9 cellular contexts compared by ENCODE assay signal in the genomic region with DNA sequence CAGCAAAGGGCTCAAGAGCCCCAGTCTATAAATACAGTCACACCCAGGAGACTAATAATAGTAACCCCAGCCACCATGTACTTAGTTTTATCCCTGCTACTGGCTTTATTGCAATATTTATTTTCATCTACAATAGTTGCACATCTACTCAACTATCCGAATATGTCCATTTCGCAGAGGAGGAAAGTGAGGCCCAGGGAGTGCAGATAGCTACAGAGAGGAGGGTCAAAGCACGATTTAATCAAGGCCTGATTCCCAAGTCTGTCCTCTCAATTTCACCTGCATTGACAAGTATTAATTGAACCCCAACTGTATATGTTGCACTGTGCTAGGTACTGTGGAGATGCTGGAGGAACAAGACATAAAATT. TPM values are rescaled to one million over a fixed set of nuclear protein-coding genes. Genes with fewer than 3 reads are reported as not detected.
DNase-seq lines count a peak whose midpoint lies in the region; ATAC-seq and TF ChIP-seq lines count a peak whose summit lies in the region.
"Had no signal": no experiment of that assay in that cellular context is flagged by ENCODE, and none has a peak within 500 bp of the region (broad histone marks: within the 10 kb centered on the region; RNA-seq: fewer than 3 reads in every experiment).

No MANE protein-coding gene starts in this region.

- H2BK15ac ChIP-seq in mesendoderm (replicated peaks; ENCODE audit: low read depth), result no peak overlapping the region
- no peak overlapping the region for H2BK15ac ChIP-seq in neuronal stem cell (ENCODE audit: low read length)

- ATAC-seq in Right ventricle myocardium inferior, result no peak
- ATAC-seq in upper lobe of right lung, result no peak

- no peak overlapping the region for H2AK5ac ChIP-seq in mesendoderm (ENCODE audit: low read length)
- H2AK5ac ChIP-seq in neuronal stem cell (ENCODE audit: low read depth, low read length), result no peak overlapping the region

- H3K27ac ChIP-seq in cardiac muscle cell (peak overlapping the region; percentile 79), brain microvascular endothelial cell (peak overlapping the region; percentile 70), mesendoderm (ENCODE audit: low read depth, low read length) (no peak overlapping the region), upper lobe of right lung (peak overlapping the region; percentile 87), neuronal stem cell (replicated peaks; ENCODE audit: low read length) (no peak overlapping the region)

- no peak overlapping the region for H3K18ac ChIP-seq in mesendoderm (ENCODE audit: low read length)
- H3K18ac ChIP-seq in neuronal stem cell (ENCODE audit: low read length), result no peak overlapping the region

- H4K8ac ChIP-seq in mesendoderm (ENCODE audit: low read depth, low read length) (no peak overlapping the region), neuronal stem cell (ENCODE audit: low read depth, low read length) (no peak overlapping the region)

- H2BK5ac ChIP-seq in mesendoderm (ENCODE audit: low read length) (no peak overlapping the region), neuronal stem cell (ENCODE audit: low read length) (no peak overlapping the region)

- no CpG with 5 or more reads among the region's 3 CpGs for WGBS in mesendoderm (ENCODE audit: extremely low coverage, insufficient coverage, low lambda C conversion rate)
- no CpG with 5 or more reads among the region's 3 CpGs for WGBS in neuronal stem cell (ENCODE audit: extremely low coverage in 2 of 2, insufficient read length in 2 of 2, insufficient replicate concordance in 1 of 2), 2 donors

- H3K4me3 ChIP-seq in cardiac muscle cell (no peak overlapping the region), brain microvascular endothelial cell (ENCODE audit: low read depth, low read length) (peak overlapping the region; percentile 47), mesendoderm (ENCODE audit: low read length) (no peak overlapping the region), upper lobe of right lung (peak overlapping the region; percentile 40), neuronal stem cell (ENCODE audit: low read length in 2 of 2) (no peak overlapping the region)

- H3K9ac ChIP-seq in mesendoderm (ENCODE audit: low read length), result no peak overlapping the region
- H3K9ac ChIP-seq in neuronal stem cell (ENCODE audit: low read depth, low read length, poor library complexity), result no peak overlapping the region

- H3K27me3 ChIP-seq in cardiac muscle cell (no peaks in the 10 kb centered on the region), brain microvascular endothelial cell (replicated peaks) (no peaks in the 10 kb centered on the region), mesendoderm (ENCODE audit: insufficient read depth, low read length, poor library complexity) (no peaks in the 10 kb centered on the region), upper lobe of right lung (no peaks in the 10 kb centered on the region), neuronal stem cell (ENCODE audit: control insufficient read depth in 3 of 3, insufficient read depth in 3 of 3, low read depth in 1 of 3, low read length in 3 of 3) (peaks cover 4 to 19% (median 16%) of the 10 kb centered on the region in 3 experiments)

- H2BK12ac ChIP-seq in neuronal stem cell (ENCODE audit: low read length), result no peak overlapping the region

- in situ Hi-C loops in brain microvascular endothelial cell (cut with HindIII; ENCODE audit: low pct_ligation_motif_present, low sequenced_read_pairs), result no loop called here

- H4K91ac ChIP-seq in neuronal stem cell (ENCODE audit: low read depth, low read length, poor library complexity), result no peak overlapping the region

- no peak overlapping the region for H4K5ac ChIP-seq in mesendoderm (ENCODE audit: low read length)

- TF ChIP-seq CTCF in cardiac muscle cell (IDR thresholded peaks at IDR 0.05; ENCODE audit: low read depth, low read length), result no peak
- no peak for TF ChIP-seq CTCF in brain microvascular endothelial cell (IDR thresholded peaks at IDR 0.05; ENCODE audit: low read depth, low read length, missing control alignments)
- no peak for TF ChIP-seq CTCF in upper lobe of right lung (IDR thresholded peaks at IDR 0.05)

- H3K4ac ChIP-seq in mesendoderm (ENCODE audit: low read depth, low read length) (no peak overlapping the region), neuronal stem cell (ENCODE audit: low read length) (no peak overlapping the region)

- H2AFZ ChIP-seq in neuronal stem cell (ENCODE audit: low read length), result no peak overlapping the region

- H3K23ac ChIP-seq in mesendoderm (ENCODE audit: low read length) (no peak overlapping the region), neuronal stem cell (ENCODE audit: low read depth, low read length, poor library complexity) (no peak overlapping the region)

- DNase-seq in cardiac muscle cell (ENCODE audit: low read depth in 1 of 2, low spot score in 1 of 2) (no peak), Right ventricle myocardium inferior (ENCODE audit: missing footprints) (no peak), brain microvascular endothelial cell (no peak), mesendoderm (no peak), upper lobe of right lung (no peak), NCI-H748 treated with DMSO at 0.1 percent for 48 hours (lab: John Stamatoyannopoulos, UW) (no peak), HPDE6-E6E7 (ENCODE audit: extremely low spot score) (no peak), neuronal stem cell (ENCODE audit: low spot score) (no peak)
- DNase-seq: NCI-H2171 had no signal

- H3K4me2 ChIP-seq in mesendoderm (ENCODE audit: low read length), result no peak overlapping the region
- no peak overlapping the region for H3K4me2 ChIP-seq in neuronal stem cell (ENCODE audit: insufficient read depth, low read length, poor library complexity, severe bottlenecking)

- peaks cover 11% of the 10 kb centered on the region for H3K4me1 ChIP-seq in cardiac muscle cell (ENCODE audit: low read depth)
- H3K4me1 ChIP-seq in mesendoderm (ENCODE audit: control insufficient read depth, low read depth, low read length), result no peaks in the 10 kb centered on the region
- peaks cover 5% of the 10 kb centered on the region for H3K4me1 ChIP-seq in upper lobe of right lung
- peaks cover 0 to 11% of the 10 kb centered on the region in 2 donors for H3K4me1 ChIP-seq in neuronal stem cell (ENCODE audit: control insufficient read depth in 2 of 2, insufficient read depth in 1 of 2, low read depth in 1 of 2, low read length in 2 of 2)

- peak overlapping the region; percentile 56 for H3K56ac ChIP-seq in mesendoderm (ENCODE audit: low read length)

- intact Hi-C loops in Right ventricle myocardium inferior (cut with DNase I) (loop anchor here (2.0 kb wide), 1 partner anchor 17 kb away; no protein-coding TSS in a partner anchor), upper lobe of right lung (cut with DNase I) (no loop called here)

- H3K79me2 ChIP-seq in mesendoderm (ENCODE audit: control insufficient read depth, insufficient read depth, low read length), result no peaks in the 10 kb centered on the region

- no peaks in the 10 kb centered on the region for H3K36me3 ChIP-seq in cardiac muscle cell
- no peaks in the 10 kb centered on the region for H3K36me3 ChIP-seq in brain microvascular endothelial cell (replicated peaks)
- H3K36me3 ChIP-seq in mesendoderm (ENCODE audit: control insufficient read depth, insufficient read depth, low read length), result no peaks in the 10 kb centered on the region
- no peaks in the 10 kb centered on the region for H3K36me3 ChIP-seq in upper lobe of right lung
- H3K36me3 ChIP-seq in neuronal stem cell (replicated peaks in 1 of 2; ENCODE audit: control insufficient read depth in 2 of 2, insufficient read depth in 2 of 2, low read length in 2 of 2), result no peaks in the 10 kb centered on the region

- H2BK120ac ChIP-seq in mesendoderm (ENCODE audit: low read depth, low read length) (no peak overlapping the region), neuronal stem cell (ENCODE audit: low read depth, low read length) (no peak overlapping the region)

- no peaks in the 10 kb centered on the region for H3K9me3 ChIP-seq in cardiac muscle cell (ENCODE audit: low read depth)
- no peaks in the 10 kb centered on the region for H3K9me3 ChIP-seq in upper lobe of right lung
- no peaks in the 10 kb centered on the region for H3K9me3 ChIP-seq in neuronal stem cell (replicated peaks in 1 of 2; ENCODE audit: control insufficient read depth in 2 of 2, insufficient read depth in 1 of 2, low read depth in 1 of 2, low read length in 2 of 2)

- no peak overlapping the region for H3K14ac ChIP-seq in neuronal stem cell (ENCODE audit: low read length)

- no peaks in the 10 kb centered on the region for H3K79me1 ChIP-seq in mesendoderm (ENCODE audit: low read length)
- H3K79me1 ChIP-seq in neuronal stem cell (ENCODE audit: low read depth, low read length), result peaks cover 2% of the 10 kb centered on the region

RNA-seq across cellular contexts. Expression of a gene that starts 4.0 kb away (rescaled TPM):
- total RNA-seq in cardiac muscle cell (8.3 and 12.4 TPM in 2 replicates), Right ventricle myocardium inferior (67.0 TPM), upper lobe of right lung (90.9 TPM)
- 34.6 and 41.2 TPM in 2 replicates for polyA plus RNA-seq in cardiac muscle cell
- polyA plus RNA-seq in mesendoderm (2013, experiment 1 of 2), result 8.1 TPM
- polyA plus RNA-seq in mesendoderm (2013, experiment 2 of 2), result 8.2 TPM
- 3.8 TPM for polyA plus RNA-seq in neuronal stem cell (2013, experiment 1 of 2)
- 3.8 TPM for polyA plus RNA-seq in neuronal stem cell (2013, experiment 2 of 2)

RNA-seq across cellular contexts. Expression of a gene that starts 5.2 kb away (rescaled TPM):
- total RNA-seq in cardiac muscle cell (2.0 and 6.8 TPM in 2 replicates), Right ventricle myocardium inferior (4.3 TPM), upper lobe of right lung (7.1 TPM)
- polyA plus RNA-seq in cardiac muscle cell, result 3.2 and 10.0 TPM in 2 replicates
- 0.29 TPM for polyA plus RNA-seq in mesendoderm (2013, experiment 1 of 2)
- polyA plus RNA-seq in mesendoderm (2013, experiment 2 of 2), result 0.38 TPM
- polyA plus RNA-seq in neuronal stem cell (2013, experiment 1 of 2), result 0.74 TPM
- polyA plus RNA-seq in neuronal stem cell (2013, experiment 2 of 2), result 0.47 TPM

RNA-seq across cellular contexts. Expression of a gene that starts 18.4 kb away (rescaled TPM):
- total RNA-seq in cardiac muscle cell (10.5 and 16.5 TPM in 2 replicates), Right ventricle myocardium inferior (15.1 TPM), upper lobe of right lung (16.4 TPM)
- 8.1 and 10.9 TPM in 2 replicates for polyA plus RNA-seq in cardiac muscle cell
- polyA plus RNA-seq in mesendoderm (2013, experiment 1 of 2), result 4.0 TPM
- polyA plus RNA-seq in mesendoderm (2013, experiment 2 of 2), result 4.2 TPM
- 4.5 TPM for polyA plus RNA-seq in neuronal stem cell (2013, experiment 1 of 2)
- polyA plus RNA-seq in neuronal stem cell (2013, experiment 2 of 2), result 4.1 TPM

RNA-seq across cellular contexts. Expression of a gene that starts 32.3 kb away (rescaled TPM):
- total RNA-seq in cardiac muscle cell, result 0.45 and 1.8 TPM in 2 replicates
- polyA plus RNA-seq in cardiac muscle cell, result 1.1 and 1.3 TPM in 2 replicates
- 1.8 TPM for total RNA-seq in Right ventricle myocardium inferior
- 1.2 TPM for polyA plus RNA-seq in mesendoderm (2013, experiment 1 of 2)
- polyA plus RNA-seq in mesendoderm (2013, experiment 2 of 2), result 0.94 TPM
- 3.5 TPM for total RNA-seq in upper lobe of right lung
- polyA plus RNA-seq in neuronal stem cell (2013, experiment 1 of 2), result 0.32 TPM
- 0.37 TPM for polyA plus RNA-seq in neuronal stem cell (2013, experiment 2 of 2)

RNA-seq across cellular contexts. Expression of a gene that starts 44.2 kb away (rescaled TPM):
- 37.3 and 38.4 TPM in 2 replicates for total RNA-seq in cardiac muscle cell
- polyA plus RNA-seq in cardiac muscle cell, result 23.2 and 28.7 TPM in 2 replicates
- 19.0 TPM for total RNA-seq in Right ventricle myocardium inferior
- 12.7 TPM for polyA plus RNA-seq in mesendoderm (2013, experiment 1 of 2)
- 13.2 TPM for polyA plus RNA-seq in mesendoderm (2013, experiment 2 of 2)
- 19.3 TPM for total RNA-seq in upper lobe of right lung
- 15.7 TPM for polyA plus RNA-seq in neuronal stem cell (2013, experiment 1 of 2)
- 15.6 TPM for polyA plus RNA-seq in neuronal stem cell (2013, experiment 2 of 2)

Comparison
In these comparisons a context has a peak if more than half of its experiments do, and no peak if none do; other contexts are left out.
1. H3K27ac ChIP-seq: peak in cardiac muscle cell (single experiment), brain microvascular endothelial cell (single experiment) and upper lobe of right lung (single experiment); none in mesendoderm (single experiment) and neuronal stem cell (single experiment).
2. H3K4me3 ChIP-seq: peak in brain microvascular endothelial cell (single experiment) and upper lobe of right lung (single experiment); none in cardiac muscle cell (single experiment), mesendoderm (single experiment) and neuronal stem cell (0 of 2).